ENCODE assay signal across 1 cellular context in the genomic region with DNA sequence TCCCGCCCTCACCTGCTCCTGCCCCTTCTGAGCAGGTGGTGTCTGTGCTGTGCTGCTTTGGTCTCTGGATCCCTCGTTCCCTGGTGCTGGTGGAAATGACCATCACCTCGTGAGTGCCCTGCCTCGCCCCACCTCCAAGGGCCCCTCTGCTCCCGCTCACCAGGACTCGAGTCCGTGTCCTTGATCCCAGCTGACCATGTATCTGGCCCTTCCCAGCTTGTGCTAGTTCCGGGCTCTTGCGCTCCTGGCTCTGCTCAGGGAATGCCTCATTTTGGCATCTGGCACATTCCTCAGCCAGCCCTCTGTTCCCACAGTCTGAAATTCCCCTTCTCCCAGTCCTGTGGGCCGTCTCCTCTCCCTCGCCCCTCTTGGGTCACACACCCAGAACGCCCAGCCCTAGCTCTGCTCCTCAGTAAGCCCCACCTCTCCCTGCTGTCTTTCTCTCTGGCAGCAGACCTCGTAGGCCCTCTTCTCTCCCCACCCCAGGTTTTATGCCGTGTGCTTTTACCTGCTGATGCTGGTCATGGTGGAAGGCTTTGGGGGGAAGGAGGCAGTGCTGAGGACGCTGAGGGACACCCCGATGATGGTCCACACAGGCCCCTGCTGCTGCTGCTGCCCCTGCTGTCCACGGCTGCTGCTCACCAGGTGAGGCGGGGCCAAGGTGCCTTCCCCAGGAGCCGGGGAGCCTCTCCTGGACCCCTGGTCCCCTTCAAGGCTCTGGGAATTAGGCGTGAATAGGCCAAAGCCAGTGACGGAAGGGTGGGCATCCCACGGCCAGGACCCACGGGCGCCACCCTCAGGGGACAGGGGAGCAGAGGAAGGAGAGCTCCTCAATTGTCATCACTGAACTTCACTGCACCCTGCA.
TF ChIP-seq lines count a peak whose summit lies in the region.

No MANE protein-coding gene starts in this region.

TF ChIP-seq in HepG2, 621 proteins besides CTCF, POLR2A, EP300 and RAD21 (continued from another document and continues in another):
- TF ChIP-seq THAP9 (CRISPR knock-in tag; IDR thresholded peaks at IDR 0.05; ENCODE audit: borderline replicate concordance): peak; percentile 52; the same call in 1 of the 2 replicates
- no peak for TF ChIP-seq ZNF660 (CRISPR knock-in tag; IDR thresholded peaks at IDR 0.05; ENCODE audit: borderline replicate concordance, low read depth)
- no peak for TF ChIP-seq NAIF1 (CRISPR knock-in tag; IDR thresholded peaks at IDR 0.05; ENCODE audit: borderline replicate concordance)
- TF ChIP-seq, protein P1, sequence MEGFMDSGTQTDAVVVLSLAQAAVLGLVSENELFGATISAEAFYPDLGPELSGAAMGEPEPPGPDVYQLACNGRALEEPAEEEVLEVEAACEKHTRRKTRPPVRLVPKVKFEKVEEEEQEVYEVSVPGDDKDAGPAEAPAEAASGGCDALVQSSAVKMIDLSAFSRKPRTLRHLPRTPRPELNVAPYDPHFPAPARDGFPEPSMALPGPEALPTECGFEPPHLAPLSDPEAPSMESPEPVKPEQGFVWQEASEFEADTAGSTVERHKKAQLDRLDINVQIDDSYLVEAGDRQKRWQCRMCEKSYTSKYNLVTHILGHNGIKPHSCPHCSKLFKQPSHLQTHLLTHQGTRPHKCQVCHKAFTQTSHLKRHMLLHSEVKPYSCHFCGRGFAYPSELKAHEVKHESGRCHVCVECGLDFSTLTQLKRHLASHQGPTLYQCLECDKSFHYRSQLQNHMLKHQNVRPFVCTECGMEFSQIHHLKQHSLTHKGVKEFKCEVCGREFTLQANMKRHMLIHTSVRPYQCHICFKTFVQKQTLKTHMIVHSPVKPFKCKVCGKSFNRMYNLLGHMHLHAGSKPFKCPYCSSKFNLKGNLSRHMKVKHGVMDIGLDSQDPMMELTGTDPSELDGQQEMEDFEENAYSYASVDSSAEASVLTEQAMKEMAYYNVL (CRISPR knock-in tag; IDR thresholded peaks at IDR 0.05; ENCODE audit: borderline replicate concordance): no peak
- TF ChIP-seq ZSCAN25 (CRISPR knock-in tag; IDR thresholded peaks at IDR 0.05): no peak
- TF ChIP-seq NFKB2 (CRISPR knock-in tag; IDR thresholded peaks at IDR 0.05; ENCODE audit: borderline replicate concordance): no peak
- no peak for TF ChIP-seq ZSCAN22 (CRISPR knock-in tag; IDR thresholded peaks at IDR 0.05)
- TF ChIP-seq ZKSCAN8 (CRISPR knock-in tag; IDR thresholded peaks at IDR 0.05; ENCODE audit: borderline replicate concordance): no peak
- no peak for TF ChIP-seq CCDC6 (CRISPR knock-in tag; IDR thresholded peaks at IDR 0.05)
- TF ChIP-seq XRCC5 (optimal IDR thresholded peaks at IDR 0.05; ENCODE audit: low read length): no peak
- TF ChIP-seq ZFP41 (CRISPR knock-in tag; IDR thresholded peaks at IDR 0.05; ENCODE audit: borderline replicate concordance): 0 out of 2 replicates have a peak, but pooled peaks have one; percentile 23
- TF ChIP-seq FOXC1 (CRISPR knock-in tag; IDR thresholded peaks at IDR 0.05; ENCODE audit: borderline replicate concordance): 0 out of 2 replicates have a peak, but pooled peaks have one; percentile 37
- no peak for TF ChIP-seq AGO2 (optimal IDR thresholded peaks at IDR 0.05; ENCODE audit: low read depth, low read length)
- TF ChIP-seq, protein P2, sequence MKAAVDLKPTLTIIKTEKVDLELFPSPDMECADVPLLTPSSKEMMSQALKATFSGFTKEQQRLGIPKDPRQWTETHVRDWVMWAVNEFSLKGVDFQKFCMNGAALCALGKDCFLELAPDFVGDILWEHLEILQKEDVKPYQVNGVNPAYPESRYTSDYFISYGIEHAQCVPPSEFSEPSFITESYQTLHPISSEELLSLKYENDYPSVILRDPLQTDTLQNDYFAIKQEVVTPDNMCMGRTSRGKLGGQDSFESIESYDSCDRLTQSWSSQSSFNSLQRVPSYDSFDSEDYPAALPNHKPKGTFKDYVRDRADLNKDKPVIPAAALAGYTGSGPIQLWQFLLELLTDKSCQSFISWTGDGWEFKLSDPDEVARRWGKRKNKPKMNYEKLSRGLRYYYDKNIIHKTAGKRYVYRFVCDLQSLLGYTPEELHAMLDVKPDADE (CRISPR knock-in tag; IDR thresholded peaks at IDR 0.05): no peak
- no peak for TF ChIP-seq STAT6 (CRISPR knock-in tag; IDR thresholded peaks at IDR 0.05; ENCODE audit: borderline replicate concordance)
- TF ChIP-seq TBX2 (CRISPR knock-in tag; IDR thresholded peaks at IDR 0.05; ENCODE audit: borderline replicate concordance): peak; percentile 53; the same call in 1 of the 2 replicates
- TF ChIP-seq ZNF556 (CRISPR knock-in tag; IDR thresholded peaks at IDR 0.05; ENCODE audit: borderline replicate concordance): peak; percentile 36; the same call in 1 of the 2 replicates
- TF ChIP-seq ZBTB38 (CRISPR knock-in tag; IDR thresholded peaks at IDR 0.05): no peak; the same call in none of the 2 replicates
- no peak for TF ChIP-seq TBL1XR1 (IDR thresholded peaks at IDR 0.05; ENCODE audit: borderline replicate concordance, low read length, partially characterized antibody)
- no peak for TF ChIP-seq ZNF747 (CRISPR knock-in tag; IDR thresholded peaks at IDR 0.05; ENCODE audit: borderline replicate concordance)
- TF ChIP-seq MEF2D (CRISPR knock-in tag; IDR thresholded peaks at IDR 0.05): peak; percentile 60; the same call in 1 of the 2 replicates
- TF ChIP-seq CC2D1A (CRISPR knock-in tag; IDR thresholded peaks at IDR 0.05): no peak
- no peak for TF ChIP-seq IKZF4 (CRISPR knock-in tag; IDR thresholded peaks at IDR 0.05; ENCODE audit: borderline replicate concordance, low read depth, not compliant biosample characterization)
- no peak for TF ChIP-seq NR2F2 (IDR thresholded peaks at IDR 0.05; ENCODE audit: borderline replicate concordance, low read depth)
- no peak for TF ChIP-seq FIP1L1 (IDR thresholded peaks at IDR 0.05; ENCODE audit: borderline replicate concordance, insufficient read depth, low read depth, low read length)
- TF ChIP-seq POGK (CRISPR knock-in tag; conservative IDR thresholded peaks at IDR 0.05): 0 out of 2 replicates have a peak, but pooled peaks have one; percentile 47
- TF ChIP-seq RFXAP (CRISPR knock-in tag; IDR thresholded peaks at IDR 0.05; ENCODE audit: borderline replicate concordance): no peak
- TF ChIP-seq ZNF839 (CRISPR knock-in tag; IDR thresholded peaks at IDR 0.05; ENCODE audit: borderline replicate concordance): no peak; the same call in 1 of the 2 replicates
- TF ChIP-seq, protein P3, sequence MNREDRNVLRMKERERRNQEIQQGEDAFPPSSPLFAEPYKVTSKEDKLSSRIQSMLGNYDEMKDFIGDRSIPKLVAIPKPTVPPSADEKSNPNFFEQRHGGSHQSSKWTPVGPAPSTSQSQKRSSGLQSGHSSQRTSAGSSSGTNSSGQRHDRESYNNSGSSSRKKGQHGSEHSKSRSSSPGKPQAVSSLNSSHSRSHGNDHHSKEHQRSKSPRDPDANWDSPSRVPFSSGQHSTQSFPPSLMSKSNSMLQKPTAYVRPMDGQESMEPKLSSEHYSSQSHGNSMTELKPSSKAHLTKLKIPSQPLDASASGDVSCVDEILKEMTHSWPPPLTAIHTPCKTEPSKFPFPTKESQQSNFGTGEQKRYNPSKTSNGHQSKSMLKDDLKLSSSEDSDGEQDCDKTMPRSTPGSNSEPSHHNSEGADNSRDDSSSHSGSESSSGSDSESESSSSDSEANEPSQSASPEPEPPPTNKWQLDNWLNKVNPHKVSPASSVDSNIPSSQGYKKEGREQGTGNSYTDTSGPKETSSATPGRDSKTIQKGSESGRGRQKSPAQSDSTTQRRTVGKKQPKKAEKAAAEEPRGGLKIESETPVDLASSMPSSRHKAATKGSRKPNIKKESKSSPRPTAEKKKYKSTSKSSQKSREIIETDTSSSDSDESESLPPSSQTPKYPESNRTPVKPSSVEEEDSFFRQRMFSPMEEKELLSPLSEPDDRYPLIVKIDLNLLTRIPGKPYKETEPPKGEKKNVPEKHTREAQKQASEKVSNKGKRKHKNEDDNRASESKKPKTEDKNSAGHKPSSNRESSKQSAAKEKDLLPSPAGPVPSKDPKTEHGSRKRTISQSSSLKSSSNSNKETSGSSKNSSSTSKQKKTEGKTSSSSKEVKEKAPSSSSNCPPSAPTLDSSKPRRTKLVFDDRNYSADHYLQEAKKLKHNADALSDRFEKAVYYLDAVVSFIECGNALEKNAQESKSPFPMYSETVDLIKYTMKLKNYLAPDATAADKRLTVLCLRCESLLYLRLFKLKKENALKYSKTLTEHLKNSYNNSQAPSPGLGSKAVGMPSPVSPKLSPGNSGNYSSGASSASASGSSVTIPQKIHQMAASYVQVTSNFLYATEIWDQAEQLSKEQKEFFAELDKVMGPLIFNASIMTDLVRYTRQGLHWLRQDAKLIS (CRISPR knock-in tag; IDR thresholded peaks at IDR 0.05): no peak
- TF ChIP-seq ZNF570 (CRISPR knock-in tag; IDR thresholded peaks at IDR 0.05; ENCODE audit: borderline replicate concordance): no peak
- TF ChIP-seq ZMYM3 (CRISPR knock-in tag; IDR thresholded peaks at IDR 0.05): peak; percentile 83
- no peak for TF ChIP-seq ZNF251 (CRISPR knock-in tag; IDR thresholded peaks at IDR 0.05)
- TF ChIP-seq KLF6 (CRISPR knock-in tag; IDR thresholded peaks at IDR 0.05): 0 out of 2 replicates have a peak, but pooled peaks have one; percentile 47
- no peak for TF ChIP-seq ZNF589 (CRISPR knock-in tag; conservative IDR thresholded peaks at IDR 0.05)
- TF ChIP-seq ZNF101 (CRISPR knock-in tag; IDR thresholded peaks at IDR 0.05; ENCODE audit: borderline replicate concordance, low read depth): no peak
- no peak for TF ChIP-seq ZNF644 (CRISPR knock-in tag; IDR thresholded peaks at IDR 0.05; ENCODE audit: low read depth)
- TF ChIP-seq POLR2G (IDR thresholded peaks at IDR 0.05; ENCODE audit: low read depth, low read length): no peak; the same call in 1 of the 2 replicates
- TF ChIP-seq TRAFD1 (CRISPR knock-in tag; IDR thresholded peaks at IDR 0.05; ENCODE audit: borderline replicate concordance): no peak
- TF ChIP-seq ZIK1 (CRISPR knock-in tag; IDR thresholded peaks at IDR 0.05; ENCODE audit: borderline replicate concordance, low read depth): no peak
- TF ChIP-seq, protein P4, sequence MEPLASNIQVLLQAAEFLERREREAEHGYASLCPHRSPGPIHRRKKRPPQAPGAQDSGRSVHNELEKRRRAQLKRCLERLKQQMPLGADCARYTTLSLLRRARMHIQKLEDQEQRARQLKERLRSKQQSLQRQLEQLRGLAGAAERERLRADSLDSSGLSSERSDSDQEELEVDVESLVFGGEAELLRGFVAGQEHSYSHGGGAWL (CRISPR knock-in tag; IDR thresholded peaks at IDR 0.05): no peak
